17 cellular contexts compared by ENCODE assay signal in the genomic region with DNA sequence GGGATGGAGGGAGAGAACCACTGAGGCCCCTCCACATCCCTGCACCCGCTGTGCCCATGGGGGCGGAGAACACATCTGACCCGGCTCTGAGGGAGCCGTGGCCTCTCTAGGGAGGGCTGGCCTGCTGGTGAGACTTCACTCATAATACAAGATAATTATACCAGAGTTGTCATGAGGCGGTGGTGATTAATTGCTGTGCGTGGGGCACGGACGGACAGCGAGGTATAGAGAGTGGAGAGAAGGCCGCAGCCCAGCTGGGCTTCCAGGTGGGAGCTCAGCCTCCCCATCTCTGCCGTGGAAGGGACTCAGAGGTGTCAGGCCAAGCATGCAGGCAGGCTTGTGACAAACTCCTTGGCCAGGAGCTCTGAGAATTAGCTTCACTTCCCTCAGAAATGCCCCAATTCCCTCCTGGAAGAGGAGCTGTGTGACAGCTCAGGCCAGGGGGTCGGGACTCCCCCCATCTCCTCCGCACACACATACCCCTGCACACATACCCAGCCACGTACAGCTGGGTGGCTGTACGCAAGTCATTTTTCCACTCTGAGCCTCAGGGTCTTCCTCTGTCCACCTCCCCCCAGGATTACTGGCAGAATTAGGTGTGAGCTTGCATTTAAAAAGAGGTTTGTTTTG. TPM values are rescaled to one million over a fixed set of nuclear protein-coding genes. Genes with fewer than 3 reads are reported as not detected.
DNase-seq lines count a peak whose midpoint lies in the region; ATAC-seq lines count a peak whose summit lies in the region.
"Had no signal": no experiment of that assay in that cellular context is flagged by ENCODE, and none has a peak within 500 bp of the region (broad histone marks: within the 10 kb centered on the region; RNA-seq: fewer than 3 reads in every experiment).

No MANE protein-coding gene starts in this region.

- no peaks in the 10 kb centered on the region for H3K9me3 Mint-ChIP-seq in activated T-cell treated with anti-CD3 and anti-CD28 coated beads, Interleukin-2, amount 50 U/mL, for 72 hours
- H3K9me3 Mint-ChIP-seq in stimulated activated effector memory CD8-positive, alpha-beta T cell treated with anti-CD3 and anti-CD28 coated beads, Interleukin-12 subunit alpha, Interleukin-12 subunit beta, amount 100 ng/mL, for 72 hours, result no peaks in the 10 kb centered on the region

- H3K4me1 Mint-ChIP-seq in activated T-cell treated with anti-CD3 and anti-CD28 coated beads, Interleukin-2, amount 50 U/mL, for 72 hours (ENCODE audit: low read depth), result no peaks in the 10 kb centered on the region
- H3K4me1 Mint-ChIP-seq in stimulated activated effector memory CD8-positive, alpha-beta T cell treated with anti-CD3 and anti-CD28 coated beads, Interleukin-12 subunit alpha, Interleukin-12 subunit beta, amount 100 ng/mL, for 72 hours, result peaks cover 6% of the 10 kb centered on the region
- H3K4me1 Mint-ChIP-seq: activated CD4-positive, alpha-beta T cell treated with anti-CD3 and anti-CD28 coated beads for 36 hours had no signal

- peaks cover 8% of the 10 kb centered on the region; the same call in 1 of the 2 replicates for H3K9me3 ChIP-seq in NT2/D1 (ENCODE audit: insufficient read depth, low read length)
- H3K9me3 ChIP-seq in iPS-18c (ENCODE audit: control insufficient read depth, insufficient read depth, low read length), result no peaks in the 10 kb centered on the region
- H3K9me3 ChIP-seq: body of pancreas, transverse colon had no signal

- ATAC-seq in activated T-cell treated with anti-CD3 and anti-CD28 coated beads, Interleukin-2, amount 50 U/mL, for 72 hours (replicated peaks in 1 of 2), result no peak
- ATAC-seq in stimulated activated effector memory CD8-positive, alpha-beta T cell treated with anti-CD3 and anti-CD28 coated beads, Interleukin-12 subunit alpha, Interleukin-12 subunit beta, amount 100 ng/mL, for 72 hours, result no peak
- ATAC-seq: activated CD4-positive, alpha-beta T cell treated with anti-CD3 and anti-CD28 coated beads for 36 hours; body of pancreas; left ventricle myocardium superior; right cardiac atrium had no signal

- peaks cover 49% of the 10 kb centered on the region for H3K27me3 ChIP-seq in NT2/D1 (ENCODE audit: insufficient read depth, insufficient read length)
- H3K27me3 ChIP-seq: body of pancreas had no signal

- no peaks in the 10 kb centered on the region for H3K36me3 ChIP-seq in NT2/D1 (ENCODE audit: insufficient read depth, insufficient read length, low read length)
- H3K36me3 ChIP-seq: transverse colon had no signal

- H3K4me3 ChIP-seq in NT2/D1 (ENCODE audit: insufficient read length, low read depth) (no peak overlapping the region), iPS-18c (ENCODE audit: insufficient read depth, low read depth, low read length) (peak overlapping the region; percentile 15; the same call in 1 of the 2 replicates)
- H3K4me3 ChIP-seq: body of pancreas, transverse colon had no signal

- H3K27ac Mint-ChIP-seq in activated T-cell treated with anti-CD3 and anti-CD28 coated beads, Interleukin-2, amount 50 U/mL, for 72 hours, result no peak overlapping the region
- no peak overlapping the region for H3K27ac Mint-ChIP-seq in stimulated activated effector memory CD8-positive, alpha-beta T cell treated with anti-CD3 and anti-CD28 coated beads, Interleukin-12 subunit alpha, Interleukin-12 subunit beta, amount 100 ng/mL, for 72 hours
- H3K27ac Mint-ChIP-seq: activated CD4-positive, alpha-beta T cell treated with anti-CD3 and anti-CD28 coated beads for 36 hours had no signal

- H3K27me3 Mint-ChIP-seq in activated T-cell treated with anti-CD3 and anti-CD28 coated beads, Interleukin-2, amount 50 U/mL, for 72 hours (ENCODE audit: low read depth), result peaks cover 58% of the 10 kb centered on the region

- DNase-seq in activated T-cell treated with anti-CD3 and anti-CD28 coated beads, Interleukin-2, amount 50 U/mL, for 72 hours, result no peak
- DNase-seq in activated T-cell treated with anti-CD3 and anti-CD28 coated beads, Interleukin-2, amount 50 U/mL, for 48 hours, result no peak
- DNase-seq in NT2/D1 (ENCODE audit: low read depth, low spot score), result no peak
- no peak for DNase-seq in stimulated activated effector memory CD8-positive, alpha-beta T cell treated with anti-CD3 and anti-CD28 coated beads, Interleukin-12 subunit alpha, Interleukin-12 subunit beta, amount 100 ng/mL, for 72 hours (ENCODE audit: low spot score in 2 of 2)
- DNase-seq in mesenteric fat pad (ENCODE audit: low spot score), result no peak
- DNase-seq in dermis blood vessel endothelial cell, result no peak
- no peak for DNase-seq in SHP77 (lab: John Stamatoyannopoulos, UW)
- DNase-seq: activated CD4-positive, alpha-beta T cell treated with anti-CD3 and anti-CD28 coated beads for 36 hours; activated effector memory CD4-positive, alpha-beta T cell treated with Interleukin-2 at 50 U/mL for 16 hours; body of pancreas; left ventricle myocardium superior; NCI-H1694 treated with DMSO at 0.1 percent for 48 hours; NCI-H510A treated with DMSO at 0.1 percent for 48 hours; SW 1271; transverse colon had no signal

- H3K4me1 ChIP-seq in NT2/D1 (ENCODE audit: insufficient read depth, insufficient read length), result peaks cover 22% of the 10 kb centered on the region

- H3K4me3 Mint-ChIP-seq in activated T-cell treated with anti-CD3 and anti-CD28 coated beads, Interleukin-2, amount 50 U/mL, for 72 hours, result peak overlapping the region; percentile 30 to 57
- peak overlapping the region; percentile 62 for H3K4me3 Mint-ChIP-seq in stimulated activated effector memory CD8-positive, alpha-beta T cell treated with anti-CD3 and anti-CD28 coated beads, Interleukin-12 subunit alpha, Interleukin-12 subunit beta, amount 100 ng/mL, for 72 hours

- H3K36me3 Mint-ChIP-seq in activated T-cell treated with anti-CD3 and anti-CD28 coated beads, Interleukin-2, amount 50 U/mL, for 72 hours (ENCODE audit: insufficient read depth in 2 of 2), result no peaks in the 10 kb centered on the region
- H3K36me3 Mint-ChIP-seq in stimulated activated effector memory CD8-positive, alpha-beta T cell treated with anti-CD3 and anti-CD28 coated beads, Interleukin-12 subunit alpha, Interleukin-12 subunit beta, amount 100 ng/mL, for 72 hours, result no peaks in the 10 kb centered on the region

- H3K9ac ChIP-seq in NT2/D1 (ENCODE audit: insufficient read length, low read depth), result peak overlapping the region; percentile 45

RNA-seq across cellular contexts. Expression of gene GATA2, which starts 6.0 kb away (rescaled TPM):
- 1 to 10 TPM; 2.9 to 4.1 TPM for total RNA-seq in activated T-cell treated with anti-CD3 and anti-CD28 coated beads, Interleukin-2, amount 50 U/mL, for 72 hours
- total RNA-seq in mesenteric fat pad (15.4 TPM), dermis blood vessel endothelial cell (12.9 and 25.0 TPM in 2 replicates)

RNA-seq across cellular contexts. Expression of gene DNAJB8, which starts 32.3 kb away (rescaled TPM):
- total RNA-seq in activated T-cell treated with anti-CD3 and anti-CD28 coated beads, Interleukin-2, amount 50 U/mL, for 72 hours, result not detected
- total RNA-seq in mesenteric fat pad, result not detected
- not detected in 2 replicates for total RNA-seq in dermis blood vessel endothelial cell
- total RNA-seq: activated CD4-positive, alpha-beta T cell treated with anti-CD3 and anti-CD28 coated beads for 36 hours; body of pancreas; left ventricle myocardium superior; right cardiac atrium; transverse colon had no signal
